Comparison of ENCODE assay signal across 15 cellular contexts in the genomic region with DNA sequence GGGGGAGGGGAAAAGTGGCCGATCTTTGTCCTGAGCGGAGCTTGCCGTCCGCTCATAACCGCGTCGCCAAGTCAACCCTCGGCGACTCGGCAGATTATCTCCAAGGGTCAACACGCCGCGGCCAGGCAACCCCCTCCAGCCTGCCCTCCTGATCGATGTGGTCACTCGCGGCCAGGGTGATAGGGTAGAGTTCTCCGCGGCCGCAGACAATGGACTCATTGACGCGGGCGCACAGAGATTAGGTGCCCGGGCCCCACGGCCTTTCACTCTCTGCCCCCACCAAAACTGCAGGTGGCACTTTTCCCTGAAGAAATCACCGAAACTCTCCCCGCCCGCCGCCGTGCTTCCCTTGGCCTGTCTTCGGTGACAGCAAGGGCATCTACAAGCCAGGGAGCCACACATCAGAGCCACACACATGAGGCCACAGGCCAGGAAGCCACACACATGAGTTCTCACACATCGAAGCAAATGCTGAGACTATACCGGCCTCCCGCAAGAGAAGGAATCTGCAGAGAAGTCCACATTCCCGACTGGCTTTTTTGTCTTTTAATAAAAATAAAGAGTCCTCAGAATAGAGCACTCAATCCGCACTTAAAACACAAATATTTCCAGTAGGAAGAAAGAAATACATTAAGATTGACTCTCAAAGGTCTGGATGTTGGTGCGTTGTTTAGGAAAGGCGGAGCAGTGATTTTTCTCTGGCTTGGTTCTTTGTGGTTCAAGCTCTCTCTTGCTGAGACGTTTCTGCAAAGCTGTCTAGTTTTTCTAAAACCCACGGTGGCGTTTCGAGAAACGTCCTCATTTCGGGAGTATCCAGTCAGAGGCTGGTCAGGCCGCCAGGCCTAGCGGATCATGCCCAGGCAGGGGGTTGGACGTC. TPM values are rescaled to one million over a fixed set of nuclear protein-coding genes. Genes with fewer than 3 reads are reported as not detected.
DNase-seq lines count a peak whose midpoint lies in the region; ATAC-seq and TF ChIP-seq lines count a peak whose summit lies in the region.
"Had no signal": no experiment of that assay in that cellular context is flagged by ENCODE, and none has a peak within 500 bp of the region (broad histone marks: within the 10 kb centered on the region; RNA-seq: fewer than 3 reads in every experiment).

No MANE protein-coding gene starts in this region.

- peaks cover 64% of the 10 kb centered on the region for H3K27me3 Mint-ChIP-seq in activated CD4-positive, alpha-beta T cell treated with anti-CD3 and anti-CD28 coated beads for 36 hours
- H3K27me3 Mint-ChIP-seq in WTC11 (ENCODE audit: low read depth), result peaks cover 99% of the 10 kb centered on the region

- H3K27me3 ChIP-seq in iPS-15b (ENCODE audit: control insufficient read depth, insufficient read depth, low read length) (peaks cover 99% of the 10 kb centered on the region), rectal smooth muscle tissue (ENCODE audit: control insufficient read depth, insufficient read depth, low read length) (peaks cover 58% of the 10 kb centered on the region)

- DNase-seq in activated CD4-positive, alpha-beta T cell treated with anti-CD3 and anti-CD28 coated beads for 36 hours, result no peak
- DNase-seq in activated CD4-positive, alpha-beta T cell treated with anti-CD3 and anti-CD28 coated beads for 4 hours, result no peak
- peak; percentile 23 for DNase-seq in WTC11 (ENCODE audit: low spot score)
- no peak for DNase-seq in AG08395 (ENCODE audit: low spot score)
- no peak for DNase-seq in NCI-H1092 (lab: John Stamatoyannopoulos, UW)
- DNase-seq in ureter (ENCODE audit: low spot score), result no peak
- DNase-seq: adrenal gland, dermis blood vessel endothelial cell, foreskin melanocyte, GM23248, kidney, NCI-H2171 had no signal

- H3K4me3 ChIP-seq in iPS-15b (ENCODE audit: low read depth, low read length) (peak overlapping the region; percentile 26), rectal smooth muscle tissue (ENCODE audit: low read length) (peak overlapping the region; percentile 27)
- H3K4me3 ChIP-seq: GM23248 had no signal

- no peak overlapping the region for H3K9ac ChIP-seq in iPS-15b (ENCODE audit: low read depth, low read length)
- H3K9ac ChIP-seq in rectal smooth muscle tissue (ENCODE audit: low read length), result no peak overlapping the region
- H3K9ac ChIP-seq: GM23248 had no signal

- intact Hi-C loops in activated CD4-positive, alpha-beta T cell treated with anti-CD3 and anti-CD28 coated beads for 36 hours (cut with DNase I, micrococcal nuclease), result loop anchor here in 1 of 2 experiments (2.0 kb wide), 1 partner anchor 127 kb away; no protein-coding TSS in a partner anchor

- POLR2A ChIA-PET in activated CD4-positive, alpha-beta T cell treated with anti-CD3 and anti-CD28 coated beads for 36 hours (lab: Charles Lee), result no interaction called here
- POLR2A ChIA-PET in WTC11 (lab: Charles Lee), result no interaction called here

- peaks cover 2% of the 10 kb centered on the region for H3K4me1 ChIP-seq in iPS-15b (ENCODE audit: control insufficient read depth, insufficient read depth, low read length)
- H3K4me1 ChIP-seq in rectal smooth muscle tissue (ENCODE audit: control insufficient read depth, insufficient read depth, low read length), result no peaks in the 10 kb centered on the region

- no peak overlapping the region for H3K27ac Mint-ChIP-seq in activated CD4-positive, alpha-beta T cell treated with anti-CD3 and anti-CD28 coated beads for 36 hours
- no peak overlapping the region for H3K27ac Mint-ChIP-seq in WTC11

- no peak overlapping the region for H3K27ac ChIP-seq in rectal smooth muscle tissue (ENCODE audit: low read depth, low read length)
- H3K27ac ChIP-seq: adrenal gland, GM23248 had no signal

- H3K9me3 ChIP-seq in iPS-15b (ENCODE audit: control insufficient read depth, insufficient read depth, low read length), result no peaks in the 10 kb centered on the region
- H3K9me3 ChIP-seq: adrenal gland had no signal

- H3K4me1 Mint-ChIP-seq in activated CD4-positive, alpha-beta T cell treated with anti-CD3 and anti-CD28 coated beads for 36 hours, result peaks cover 24% of the 10 kb centered on the region
- peaks cover 44% of the 10 kb centered on the region for H3K4me1 Mint-ChIP-seq in WTC11

- no peaks in the 10 kb centered on the region for H3K9me3 Mint-ChIP-seq in activated CD4-positive, alpha-beta T cell treated with anti-CD3 and anti-CD28 coated beads for 36 hours (ENCODE audit: low read depth)
- H3K9me3 Mint-ChIP-seq in WTC11, result no peaks in the 10 kb centered on the region

- TF ChIP-seq CTCF in WTC11 (IDR thresholded peaks at IDR 0.05), result no peak

- no peaks in the 10 kb centered on the region for H3K36me3 Mint-ChIP-seq in activated CD4-positive, alpha-beta T cell treated with anti-CD3 and anti-CD28 coated beads for 36 hours (ENCODE audit: low read depth)
- H3K36me3 Mint-ChIP-seq in WTC11, result peaks cover 1% of the 10 kb centered on the region; the same call in 1 of the 2 replicates

- peak overlapping the region; percentile 16 for H3K4me3 Mint-ChIP-seq in activated CD4-positive, alpha-beta T cell treated with anti-CD3 and anti-CD28 coated beads for 36 hours
- H3K4me3 Mint-ChIP-seq in WTC11, result peak overlapping the region; percentile 59

- ATAC-seq in activated CD4-positive, alpha-beta T cell treated with anti-CD3 and anti-CD28 coated beads for 36 hours, result no peak
- ATAC-seq in WTC11, result no peak

- H3K36me3 ChIP-seq in iPS-15b (ENCODE audit: control insufficient read depth, insufficient read depth, low read length), result no peaks in the 10 kb centered on the region
- no peaks in the 10 kb centered on the region for H3K36me3 ChIP-seq in rectal smooth muscle tissue (ENCODE audit: control insufficient read depth, insufficient read depth, low read length)
- H3K36me3 ChIP-seq: adrenal gland had no signal

- CTCF ChIA-PET in activated CD4-positive, alpha-beta T cell treated with anti-CD3 and anti-CD28 coated beads for 36 hours (lab: Charles Lee), result interaction anchor here (0.7 to 2.7 kb wide), 2 partner anchors 11 to 37 kb away, joined by 3 to 10 read pairs; no protein-coding TSS in a partner anchor
- CTCF ChIA-PET in WTC11 (lab: Charles Lee), result interaction anchor here (3.5 to 4.3 kb wide), 3 partner anchors 36 to 92 kb away, joined by 17 to 35 read pairs (median 19); no protein-coding TSS in a partner anchor

TF ChIP-seq in WTC11, 78 proteins besides CTCF, POLR2A, EP300 and RAD21:
- TF ChIP-seq ZNF138 (CRISPR knock-in tag; conservative IDR thresholded peaks at IDR 0.05), result no peak
- TF ChIP-seq, protein P1, sequence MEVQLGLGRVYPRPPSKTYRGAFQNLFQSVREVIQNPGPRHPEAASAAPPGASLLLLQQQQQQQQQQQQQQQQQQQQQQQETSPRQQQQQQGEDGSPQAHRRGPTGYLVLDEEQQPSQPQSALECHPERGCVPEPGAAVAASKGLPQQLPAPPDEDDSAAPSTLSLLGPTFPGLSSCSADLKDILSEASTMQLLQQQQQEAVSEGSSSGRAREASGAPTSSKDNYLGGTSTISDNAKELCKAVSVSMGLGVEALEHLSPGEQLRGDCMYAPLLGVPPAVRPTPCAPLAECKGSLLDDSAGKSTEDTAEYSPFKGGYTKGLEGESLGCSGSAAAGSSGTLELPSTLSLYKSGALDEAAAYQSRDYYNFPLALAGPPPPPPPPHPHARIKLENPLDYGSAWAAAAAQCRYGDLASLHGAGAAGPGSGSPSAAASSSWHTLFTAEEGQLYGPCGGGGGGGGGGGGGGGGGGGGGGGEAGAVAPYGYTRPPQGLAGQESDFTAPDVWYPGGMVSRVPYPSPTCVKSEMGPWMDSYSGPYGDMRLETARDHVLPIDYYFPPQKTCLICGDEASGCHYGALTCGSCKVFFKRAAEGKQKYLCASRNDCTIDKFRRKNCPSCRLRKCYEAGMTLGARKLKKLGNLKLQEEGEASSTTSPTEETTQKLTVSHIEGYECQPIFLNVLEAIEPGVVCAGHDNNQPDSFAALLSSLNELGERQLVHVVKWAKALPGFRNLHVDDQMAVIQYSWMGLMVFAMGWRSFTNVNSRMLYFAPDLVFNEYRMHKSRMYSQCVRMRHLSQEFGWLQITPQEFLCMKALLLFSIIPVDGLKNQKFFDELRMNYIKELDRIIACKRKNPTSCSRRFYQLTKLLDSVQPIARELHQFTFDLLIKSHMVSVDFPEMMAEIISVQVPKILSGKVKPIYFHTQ (CRISPR knock-in tag; IDR thresholded peaks at IDR 0.05), result no peak
TF ChIP-seq in WTC11: peak in this region for 0.

RNA-seq across cellular contexts. Expression of a gene that starts 1.5 kb away (rescaled TPM):
- total RNA-seq in activated CD4-positive, alpha-beta T cell treated with anti-CD3 and anti-CD28 coated beads for 36 hours, result not detected
- not detected in 3 replicates for total RNA-seq in WTC11 (2021)
- not detected for total RNA-seq in ureter
- total RNA-seq: adrenal gland; dermis blood vessel endothelial cell; GM23248; kidney; T-helper 1 cell treated with Interleukin-12 subunit alpha and Interleukin-12 subunit beta and Interleukin-4 antibody, amounts not matched to agents 30 ng/mL and 1 ng/mL, for 36 hours had no signal

RNA-seq across cellular contexts. Expression of a gene that starts 50.8 kb away (rescaled TPM):
- not detected for total RNA-seq in activated CD4-positive, alpha-beta T cell treated with anti-CD3 and anti-CD28 coated beads for 36 hours
- 0.09 to 0.44 TPM (median 0.11 TPM) in 3 replicates for total RNA-seq in WTC11 (2021)
- not detected for total RNA-seq in ureter
- total RNA-seq: dermis blood vessel endothelial cell; GM23248; kidney; T-helper 1 cell treated with Interleukin-12 subunit alpha and Interleukin-12 subunit beta and Interleukin-4 antibody, amounts not matched to agents 30 ng/mL and 1 ng/mL, for 36 hours had no signal
